In the genomic region with DNA sequence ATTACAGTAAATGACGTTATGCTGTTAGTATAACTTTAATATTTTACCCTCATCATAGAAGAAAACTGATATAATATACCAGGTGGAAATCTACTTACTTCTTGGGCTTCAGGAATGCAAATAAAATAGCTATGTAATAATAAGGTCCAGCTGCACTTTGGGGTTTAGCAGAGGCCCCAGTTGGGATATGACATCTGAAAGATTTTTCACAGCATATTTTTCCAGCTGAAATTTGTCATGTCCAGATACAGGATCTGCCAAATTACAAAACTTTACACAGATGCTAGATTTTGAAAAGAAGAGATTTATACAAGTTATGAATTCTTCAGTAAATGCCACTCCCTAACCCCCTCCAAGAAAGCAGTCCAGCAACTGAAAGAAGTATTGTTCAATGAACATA, we compare ENCODE assay signal across 21 cellular contexts. TPM values are rescaled to one million over a fixed set of nuclear protein-coding genes. Genes with fewer than 3 reads are reported as not detected.
"Had no signal": no experiment of that assay in that cellular context is flagged by ENCODE, and none has a peak within 500 bp of the region (broad histone marks: within the 10 kb centered on the region; RNA-seq: fewer than 3 reads in every experiment).

No MANE protein-coding gene starts in this region.

- ATAC-seq: left cardiac atrium; natural killer cell; stimulated activated memory B cell treated with anti-CD40 and anti-IgM and Interleukin-4, amounts not matched to agents 10 μg/mL and 1 μg/mL and 100 μg/mL, for 72 hours; T-helper 17 cell had no signal

- H3K9me3 ChIP-seq: esophagus muscularis mucosa, stomach, suprapubic skin, transverse colon had no signal

- H3K27ac ChIP-seq: coronary artery, esophagus muscularis mucosa, stomach, suprapubic skin, transverse colon had no signal

- DNase-seq: activated CD4-positive, alpha-beta memory T cell treated with anti-CD3 and anti-CD28 coated beads for 36 hours; activated CD4-positive, alpha-beta T cell treated with anti-CD3 and anti-CD28 coated beads for 48 hours; activated naive CD4-positive, alpha-beta T cell treated with anti-CD3 and anti-CD28 coated beads for 36 hours; activated naive CD8-positive, alpha-beta T cell treated with anti-CD3 and anti-CD28 coated beads, Interleukin-2, amount 10 ng/mL, durations not matched to agents 7 days and 5 days; activated T-cell treated with anti-CD3 and anti-CD28 coated beads, Interleukin-2, amount 50 U/mL, for 48 hours; amygdala; cerebellar nuclear complex; heart right ventricle; islet precursor cell; left cardiac atrium; natural killer cell; stomach; T-helper 17 cell; transverse colon had no signal

- H3K27me3 ChIP-seq: esophagus muscularis mucosa, heart right ventricle, stomach, suprapubic skin, transverse colon had no signal

- H3K4me3 ChIP-seq: coronary artery, esophagus muscularis mucosa, heart right ventricle, lung, skin epidermis, stomach, suprapubic skin, transverse colon had no signal

- H3K4me1 ChIP-seq: esophagus muscularis mucosa, heart right ventricle, stomach, suprapubic skin, transverse colon had no signal

- H3K36me3 ChIP-seq: esophagus muscularis mucosa, heart right ventricle, stomach, suprapubic skin, transverse colon had no signal

RNA-seq across cellular contexts. Expression of gene DCN, which starts 29.3 kb away (rescaled TPM):
- total RNA-seq: activated CD4-positive, alpha-beta memory T cell treated with anti-CD3 and anti-CD28 coated beads for 36 hours; activated naive CD4-positive, alpha-beta T cell treated with anti-CD3 and anti-CD28 coated beads for 36 hours; activated naive CD8-positive, alpha-beta T cell treated with anti-CD3 and anti-CD28 coated beads, Interleukin-2, amount 10 ng/mL, durations not matched to agents 7 days and 5 days; progenitor cell of endocrine pancreas; T-helper 17 cell had no signal
